In genomic region chr6:125789167-125789566, GRCh38 we compare ENCODE assay signal across 8 cellular contexts. TPM values are rescaled to one million over a fixed set of nuclear protein-coding genes. Genes with fewer than 3 reads are reported as not detected.
DNase-seq lines count a peak whose midpoint lies in the region; ATAC-seq and TF ChIP-seq lines count a peak whose summit lies in the region.

No MANE protein-coding gene starts in this region.

- WGBS in GM23248 (ENCODE audit: low coverage in 1 of 2, low lambda C conversion rate in 2 of 2, missing lambda C conversion rate in 2 of 2), 2 experiments, result 63 to 67% methylated on average over 1 of the region's 1 CpG

- in situ Hi-C loops in GM23248 (cut with MboI), result loop anchor here (5.0 kb wide), 1 partner anchor 163 kb away; no protein-coding TSS in a partner anchor

- peaks cover 32% of the 10 kb centered on the region for H3K4me1 ChIP-seq in GM23248 (ENCODE audit: insufficient read depth)
- H3K4me1 ChIP-seq in skeletal muscle satellite cell (ENCODE audit: control insufficient read depth, insufficient read depth, low read length), result peaks cover 46% of the 10 kb centered on the region

- peak overlapping the region; percentile 92 for H3K9ac ChIP-seq in GM23248
- H3K9ac ChIP-seq in skeletal muscle satellite cell (ENCODE audit: low read depth, low read length), result peak overlapping the region; percentile 85

- peak overlapping the region; percentile 83 for H2AFZ ChIP-seq in GM23248

- no peaks in the 10 kb centered on the region for H3K9me2 ChIP-seq in GM23248 (ENCODE audit: insufficient read depth)

- no peaks in the 10 kb centered on the region for H3K27me3 ChIP-seq in GM23248 (replicated peaks; ENCODE audit: insufficient read depth)
- H3K27me3 ChIP-seq in skeletal muscle satellite cell (ENCODE audit: control insufficient read depth, insufficient read depth, low read length), result no peaks in the 10 kb centered on the region

- H3K36me3 ChIP-seq in GM23248 (ENCODE audit: low read depth), result no peaks in the 10 kb centered on the region
- H3K36me3 ChIP-seq in skeletal muscle satellite cell (ENCODE audit: insufficient read depth, low read length), result no peaks in the 10 kb centered on the region

- TF ChIP-seq CTCF in GM10266 (IDR thresholded peaks at IDR 0.05; ENCODE audit: control insufficient read depth, insufficient read depth, low read depth, missing control alignments), result no peak

- ATAC-seq in HG03095 (IDR thresholded peaks at IDR 0.05; ENCODE audit: unreplicated experiment), result no peak
- ATAC-seq in GM19455 (IDR thresholded peaks at IDR 0.05; ENCODE audit: unreplicated experiment), result no peak

- H3K4me3 ChIP-seq in GM23248, result no peak overlapping the region
- H3K4me3 ChIP-seq in skeletal muscle satellite cell (ENCODE audit: low read length), result peak overlapping the region; percentile 86

- peak overlapping the region; percentile 94 for H3K4me2 ChIP-seq in GM23248 (ENCODE audit: unreplicated experiment)
- H3K4me2 ChIP-seq in skeletal muscle satellite cell (ENCODE audit: low read length), result peak overlapping the region; percentile 96

- H3K27ac ChIP-seq in GM23248, result peak overlapping the region; percentile 93; the same call in 1 of the 2 replicates

- peaks cover 21% of the 10 kb centered on the region for H3F3A ChIP-seq in GM23248 (ENCODE audit: insufficient read depth)

- H3K9me3 ChIP-seq in GM23248 (ENCODE audit: low read depth) (no peaks in the 10 kb centered on the region), skeletal muscle satellite cell (replicated peaks; ENCODE audit: low read length) (no peaks in the 10 kb centered on the region)

- H4K20me1 ChIP-seq in GM23248 (ENCODE audit: insufficient read depth), result no peaks in the 10 kb centered on the region

- H3K79me2 ChIP-seq in GM23248 (ENCODE audit: insufficient read depth), result 0 out of 2 replicates have a peak, but pooled peaks cover 7% of the 10 kb centered on the region

- DNase-seq in GM23248, result peak; percentile 13
- DNase-seq in UCSD-AML1 (lab: John Stamatoyannopoulos, UW; ENCODE audit: unreplicated experiment), result peak; percentile 10
- DNase-seq in germinal center (ENCODE audit: low spot score), result peak; percentile 47
- DNase-seq in NOMO-1 treated with dmso at 0.1 percent for 144 hours (lab: John Stamatoyannopoulos, UW; ENCODE audit: unreplicated experiment), result no peak
- no peak for DNase-seq in GM10266 (ENCODE audit: extremely low spot score)

RNA-seq across cellular contexts. Expression of gene NCOA7, which starts 1.6 kb away (rescaled TPM):
- total RNA-seq in GM23248 (2014; rRNA removed; shearing (Covaris generic)), result 6.1 and 10.2 TPM in 2 replicates
- polyA plus RNA-seq in GM23248 (2016; fragmentation: Nextera tagmentation; extraction: Ambion mirVana), result 9.5 and 9.9 TPM in 2 replicates
- 12.9 and 19.3 TPM in 2 replicates for total RNA-seq in skeletal muscle satellite cell (2012; rRNA removed)

RNA-seq across cellular contexts. Expression of gene HEY2, which starts 39.7 kb away (rescaled TPM):
- total RNA-seq in GM23248 (2014; rRNA removed; shearing (Covaris generic)), result not detected in 2 replicates
- 0.13 TPM in 1 of 2 replicates, not detected in the other for polyA plus RNA-seq in GM23248 (2016; fragmentation: Nextera tagmentation; extraction: Ambion mirVana)
- total RNA-seq in skeletal muscle satellite cell (2012; rRNA removed), result 0.22 TPM in 1 of 2 replicates, not detected in the other

Comparison
In these comparisons a context has a peak if more than half of its experiments do, and no peak if none do; other contexts are left out.
1. DNase-seq: peak in GM23248 (single experiment), UCSD-AML1 (single experiment) and germinal center (single experiment); none in NOMO-1 treated with dmso at 0.1 percent for 144 hours (single experiment) and GM10266 (single experiment).